Comparison of ENCODE assay signal across 25 cellular contexts in genomic region chr4:164616961-164617360, GRCh38.
DNase-seq lines count a peak whose midpoint lies in the region; ATAC-seq, FAIRE-seq and TF ChIP-seq lines count a peak whose summit lies in the region.
"Had no signal": no experiment of that assay in that cellular context is flagged by ENCODE, and none has a peak within 500 bp of the region (broad histone marks: within the 10 kb centered on the region; RNA-seq: fewer than 3 reads in every experiment).

No MANE protein-coding gene starts in this region.

- H3K4me3 ChIP-seq in WERI-Rb-1 (ENCODE audit: low read depth, low read length) (no peak overlapping the region), endodermal cell (ENCODE audit: low read length) (no peak overlapping the region)
- H3K4me3 ChIP-seq: A549; BLaER1 treated with 17β-estradiol and CSF1 and Interleukin-3, amounts not matched to agents 10 nM and 100 nM; GM12878 had no signal

- POLR2A ChIA-PET in T-cell (lab: Charles Lee) = no interaction called here

- H3K27me3 Mint-ChIP-seq in endodermal cell (ENCODE audit: insufficient read depth) (peaks cover 2% of the 10 kb centered on the region), T-cell (peaks cover 0 to 3% of the 10 kb centered on the region in 2 donors)
- H3K27me3 Mint-ChIP-seq: B cell; CD4-positive, alpha-beta T cell had no signal

- 93% methylated on average over 1 of the region's 1 CpG; no CpG with 5 or more reads in 1 of the 2 experiments for WGBS in endodermal cell (ENCODE audit: insufficient coverage in 1 of 2, insufficient read length in 1 of 2), 2 experiments

- H3K27ac Mint-ChIP-seq in endodermal cell (peak overlapping the region; percentile 6), T-cell (no peak overlapping the region)
- H3K27ac Mint-ChIP-seq: B cell; CD4-positive, alpha-beta T cell; CD8-positive, alpha-beta T cell had no signal

- no peaks in the 10 kb centered on the region for H3K36me3 ChIP-seq in WERI-Rb-1
- no peaks in the 10 kb centered on the region for H3K36me3 ChIP-seq in endodermal cell (ENCODE audit: control insufficient read depth, insufficient read depth, low read length)
- H3K36me3 ChIP-seq: BLaER1 treated with 17β-estradiol and CSF1 and Interleukin-3, amounts not matched to agents 10 nM and 100 nM had no signal

- H3K36me3 Mint-ChIP-seq in endodermal cell (ENCODE audit: low read depth) (no peaks in the 10 kb centered on the region), T-cell (no peaks in the 10 kb centered on the region)
- H3K36me3 Mint-ChIP-seq: CD8-positive, alpha-beta T cell had no signal

- H3K4me1 ChIP-seq in endodermal cell (ENCODE audit: control insufficient read depth, insufficient read depth, low read length) = peaks cover 28% of the 10 kb centered on the region
- H3K4me1 ChIP-seq: A549, Caco-2 had no signal

- FAIRE-seq in D721Med (lab: Jason Lieb, UNC) = peak; percentile 96
- FAIRE-seq: A549, G401.6, GM12878, GM12892, GM18507 had no signal

- H3K27ac ChIP-seq in WERI-Rb-1 (no peak overlapping the region), endodermal cell (ENCODE audit: low read depth, low read length) (no peak overlapping the region)
- H3K27ac ChIP-seq: 22Rv1; A549; BLaER1 treated with 17β-estradiol and CSF1 and Interleukin-3, amounts not matched to agents 10 nM and 100 nM; C4-2B had no signal

- H3K9me3 Mint-ChIP-seq in endodermal cell (no peaks in the 10 kb centered on the region), T-cell (no peaks in the 10 kb centered on the region)
- H3K9me3 Mint-ChIP-seq: CD4-positive, alpha-beta T cell; CD8-positive, alpha-beta T cell had no signal

- H3K9me3 ChIP-seq in WERI-Rb-1 (ENCODE audit: severe bottlenecking) = no peaks in the 10 kb centered on the region
- H3K9me3 ChIP-seq in endodermal cell (ENCODE audit: control insufficient read depth, low read length) = no peaks in the 10 kb centered on the region
- H3K9me3 ChIP-seq: A549, Caco-2 had no signal

- DNase-seq in D721Med (ENCODE audit: insufficient read length, low spot score) (no peak), NCI-H82 treated with DMSO at 0.1 percent for 48 hours (lab: John Stamatoyannopoulos, UW; ENCODE audit: unreplicated experiment) (peak; percentile 81), WERI-Rb-1 (peak; percentile 26), endodermal cell (peak; percentile 54), T-cell (no peak), NCI-H146 (lab: John Stamatoyannopoulos, UW) (no peak), DMS153 treated with DMSO at 0.1 percent for 48 hours (lab: John Stamatoyannopoulos, UW; ENCODE audit: unreplicated experiment) (no peak), NK-92 (lab: John Stamatoyannopoulos, UW; ENCODE audit: unreplicated experiment) (no peak)
- DNase-seq: AML-193; Caco-2; Calu3; CD4-positive, alpha-beta T cell; CD8-positive, alpha-beta T cell; DMS 273 treated with DMSO at 0.1 percent for 48 hours; DMS153; DMS79 treated with DMSO at 0.1 percent for 48 hours had no signal

- CTCF ChIA-PET in T-cell (lab: Charles Lee) = no interaction called here

- ATAC-seq in T-cell (replicated peaks in 1 of 4) = no peak
- ATAC-seq: A549; CD8-positive, alpha-beta T cell; GM12878 had no signal

- H3K27me3 ChIP-seq in WERI-Rb-1 (ENCODE audit: insufficient read depth, low read depth, severe bottlenecking) (no peaks in the 10 kb centered on the region), endodermal cell (ENCODE audit: control insufficient read depth, insufficient read depth, low read length, poor library complexity, severe bottlenecking) (no peaks in the 10 kb centered on the region)
- H3K27me3 ChIP-seq: BLaER1 treated with 17β-estradiol and CSF1 and Interleukin-3, amounts not matched to agents 10 nM and 100 nM had no signal

- H3K9ac ChIP-seq in endodermal cell (ENCODE audit: extremely low read depth, low read length, poor library complexity, severe bottlenecking) = no peak overlapping the region
- H3K9ac ChIP-seq: BLaER1 treated with 17β-estradiol and CSF1 and Interleukin-3, amounts not matched to agents 10 nM and 100 nM had no signal

- TF ChIP-seq CTCF in D721Med (IDR thresholded peaks at IDR 0.05; ENCODE audit: insufficient read depth, missing control alignments) = no peak
- no peak for TF ChIP-seq CTCF in WERI-Rb-1 (IDR thresholded peaks at IDR 0.05; ENCODE audit: low read depth, low read length)
- no peak for TF ChIP-seq CTCF in endodermal cell (conservative IDR thresholded peaks at IDR 0.05)

- peaks cover 45% of the 10 kb centered on the region for H3K4me1 Mint-ChIP-seq in endodermal cell
- no peaks in the 10 kb centered on the region for H3K4me1 Mint-ChIP-seq in T-cell
- H3K4me1 Mint-ChIP-seq: B cell had no signal

- H3K4me3 Mint-ChIP-seq in endodermal cell = no peak overlapping the region
- no peak overlapping the region for H3K4me3 Mint-ChIP-seq in T-cell
- H3K4me3 Mint-ChIP-seq: B cell; CD4-positive, alpha-beta T cell; CD8-positive, alpha-beta T cell had no signal

Comparison
In these comparisons a context has a peak if more than half of its experiments do, and no peak if none do; other contexts are left out.
1. DNase-seq: peak in NCI-H82 treated with DMSO at 0.1 percent for 48 hours (single experiment), WERI-Rb-1 (single experiment) and endodermal cell (single experiment); none in D721Med (single experiment), T-cell (0 of 34), NCI-H146 (single experiment), DMS153 treated with DMSO at 0.1 percent for 48 hours (single experiment) and NK-92 (single experiment).